Comparison of ENCODE assay signal across 8 cellular contexts in the genomic region with DNA sequence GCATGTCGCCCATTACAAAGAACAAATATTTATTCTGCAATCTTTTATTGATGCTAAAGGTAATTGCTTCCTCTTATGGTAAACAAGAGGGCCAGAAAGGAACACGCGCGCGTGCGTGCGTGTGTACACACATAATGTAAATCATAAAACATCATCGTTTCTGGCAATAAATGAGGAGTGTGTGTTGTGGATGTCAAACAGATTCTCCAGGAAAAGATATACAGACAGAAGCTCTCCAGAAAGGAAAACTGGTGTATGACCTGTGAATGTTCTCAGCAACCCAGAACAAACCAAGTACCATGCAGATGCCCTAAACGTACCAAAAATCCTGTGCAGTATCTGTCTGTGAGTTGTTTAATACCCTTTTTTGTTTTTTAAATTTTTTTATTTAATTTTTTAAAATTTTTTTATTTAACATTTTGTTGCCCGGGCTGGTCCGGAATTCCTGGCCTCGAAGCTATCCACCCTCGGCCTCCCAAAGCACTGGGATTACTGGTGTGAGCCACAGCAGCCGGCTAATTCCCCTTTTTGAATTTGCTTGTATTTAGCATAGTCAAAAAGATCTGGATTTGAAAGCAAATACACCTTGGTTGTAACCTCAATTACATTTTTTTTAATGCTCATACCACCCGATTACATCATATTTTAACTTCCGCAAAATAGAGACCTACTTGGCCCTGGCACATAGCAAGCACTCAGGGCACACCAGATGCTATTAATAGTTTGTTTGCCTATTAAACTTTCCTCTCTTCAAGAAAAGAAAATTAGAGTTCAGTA. TPM values are rescaled to one million over a fixed set of nuclear protein-coding genes. Genes with fewer than 3 reads are reported as not detected.
DNase-seq lines count a peak whose midpoint lies in the region; ATAC-seq and TF ChIP-seq lines count a peak whose summit lies in the region.

No MANE protein-coding gene starts in this region.

- peak overlapping the region; percentile 83 for H3K27ac ChIP-seq in KOPT-K1 (ENCODE audit: low read depth, low read length, poor library complexity, severe bottlenecking)
- H3K27ac ChIP-seq in lung (ENCODE audit: low read depth in 1 of 2, low read length in 1 of 2): peak overlapping the region; percentile 92 to 94
- peak overlapping the region; percentile 91 for H3K27ac ChIP-seq in upper lobe of right lung

- peaks cover 6% of the 10 kb centered on the region for H3K9me3 ChIP-seq in KOPT-K1 (ENCODE audit: insufficient read depth, low read length, poor library complexity, severe bottlenecking)
- no peaks in the 10 kb centered on the region for H3K9me3 ChIP-seq in lung (ENCODE audit: control insufficient read depth in 2 of 2, insufficient read depth in 1 of 2, low read length in 1 of 2)
- H3K9me3 ChIP-seq in upper lobe of right lung: no peaks in the 10 kb centered on the region

- H3K27me3 ChIP-seq in lung (ENCODE audit: control insufficient read depth, insufficient read depth): no peaks in the 10 kb centered on the region
- no peaks in the 10 kb centered on the region for H3K27me3 ChIP-seq in upper lobe of right lung

- H3K4me3 ChIP-seq in astrocyte of the cerebellum (ENCODE audit: low read depth, low read length): peak overlapping the region; percentile 82
- peak overlapping the region; percentile 48 for H3K4me3 ChIP-seq in lung
- H3K4me3 ChIP-seq in upper lobe of right lung: peak overlapping the region; percentile 97

- in situ Hi-C loops in astrocyte of the cerebellum (cut with HindIII; ENCODE audit: low sequenced_read_pairs): no loop called here

- peaks cover 3 to 8% of the 10 kb centered on the region in 2 donors for H3K4me1 ChIP-seq in lung (ENCODE audit: control insufficient read depth in 2 of 2, insufficient read depth in 2 of 2, low read length in 2 of 2)
- peaks cover 24% of the 10 kb centered on the region for H3K4me1 ChIP-seq in upper lobe of right lung

- WGBS in lung, 2 donors: 22 to 36% methylated on average over 16 of the region's 16 CpGs

- DNase-seq in CD1c-positive myeloid dendritic cell (ENCODE audit: extremely low spot score) (peak; percentile 74), astrocyte of the cerebellum (ENCODE audit: low read depth) (no peak), lung (ENCODE audit: low spot score) (no peak), upper lobe of right lung (no peak), AG08395 (ENCODE audit: low spot score) (no peak), HUDEP-2 (lab: John Stamatoyannopoulos, UW; ENCODE audit: unreplicated experiment in 76 of 76) (no peak)

- intact Hi-C loops in upper lobe of right lung (cut with DNase I): no loop called here

- no peak for ATAC-seq in lung (ENCODE audit: insufficient read depth, low FRiP score)
- ATAC-seq in upper lobe of right lung: no peak
- no peak for ATAC-seq in GM21423 (IDR thresholded peaks at IDR 0.05; ENCODE audit: unreplicated experiment)

- TF ChIP-seq CTCF in astrocyte of the cerebellum (IDR thresholded peaks at IDR 0.05; ENCODE audit: low read depth, low read length, missing control alignments) (no peak), lung (IDR thresholded peaks at IDR 0.05; ENCODE audit: control extremely low read depth, extremely low read depth) (no peak), upper lobe of right lung (IDR thresholded peaks at IDR 0.05) (no peak)

- H3K36me3 ChIP-seq in KOPT-K1 (ENCODE audit: insufficient read depth, low read length) (no peaks in the 10 kb centered on the region), lung (ENCODE audit: control insufficient read depth in 2 of 2, insufficient read depth in 2 of 2, low read length in 2 of 2) (no peaks in the 10 kb centered on the region), upper lobe of right lung (no peaks in the 10 kb centered on the region)

RNA-seq across cellular contexts. Expression of a gene that starts 0.9 kb away (rescaled TPM):
- total RNA-seq in lung: 10 to 100 TPM; 34.8 to 38.5 TPM
- polyA plus RNA-seq in lung: 10 to 100 TPM in 1 of 2 donors, 1 to 10 TPM in 1; 9.0 to 10.8 TPM
- 29.1 TPM for total RNA-seq in upper lobe of right lung

RNA-seq across cellular contexts. Expression of a gene that starts 32.5 kb away (rescaled TPM):
- total RNA-seq in lung (1,000 to 10,000 TPM in 1 of 2 donors, 100 to 1,000 TPM in 1; 846 to 1,066 TPM), upper lobe of right lung (875 TPM)
- 1,000 to 10,000 TPM; 2,410 to 2,710 TPM for polyA plus RNA-seq in lung
